ENCODE assay signal across 1 cellular context in the genomic region with DNA sequence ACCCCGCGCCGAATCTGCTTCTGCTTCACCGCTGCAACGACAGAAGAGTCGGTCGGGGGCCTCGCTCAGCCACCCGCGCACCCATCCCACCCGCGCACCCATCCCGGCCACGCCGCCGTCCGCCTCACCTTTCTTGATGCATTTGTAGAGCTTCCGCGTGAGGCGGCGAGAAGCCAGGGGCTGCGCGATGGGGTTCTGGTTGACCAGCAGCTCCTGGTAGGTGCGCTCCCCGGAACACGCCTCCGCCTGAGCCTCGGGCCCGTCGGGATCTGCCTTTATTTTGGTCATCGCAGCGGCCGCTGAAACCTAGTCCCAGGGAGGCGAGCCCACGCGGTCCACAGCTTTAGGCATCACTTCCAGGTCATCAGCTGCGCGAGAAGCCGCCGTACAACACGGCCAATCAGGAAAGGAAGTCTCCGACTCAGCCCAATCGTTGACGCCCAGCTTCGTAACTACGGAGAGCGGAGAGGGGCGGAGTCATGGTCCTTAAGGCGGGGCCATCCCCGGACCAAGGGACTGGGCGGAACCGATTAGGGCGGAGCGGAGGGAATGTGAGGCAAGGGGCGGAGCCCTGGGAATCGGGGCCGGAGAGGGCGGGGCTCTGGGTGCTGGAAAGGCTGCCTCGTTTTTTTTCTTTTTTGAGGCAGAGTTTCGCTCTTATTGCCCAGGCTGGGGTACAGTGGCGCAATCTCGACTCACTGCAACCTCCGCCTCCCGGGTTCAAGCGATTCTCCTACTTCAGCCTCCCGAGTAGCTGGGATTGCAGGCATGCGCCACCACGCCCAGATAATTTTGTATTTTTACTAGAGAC.
TF ChIP-seq lines count a peak whose summit lies in the region.

A gene (minus strand): TSS at position 356 of the 811 bp plus-strand sequence. CDS start 68 bp downstream, at position 288.

TF ChIP-seq in WTC11, 78 proteins besides CTCF, POLR2A, EP300 and RAD21 (continued from another document):
- TF ChIP-seq, protein P1, sequence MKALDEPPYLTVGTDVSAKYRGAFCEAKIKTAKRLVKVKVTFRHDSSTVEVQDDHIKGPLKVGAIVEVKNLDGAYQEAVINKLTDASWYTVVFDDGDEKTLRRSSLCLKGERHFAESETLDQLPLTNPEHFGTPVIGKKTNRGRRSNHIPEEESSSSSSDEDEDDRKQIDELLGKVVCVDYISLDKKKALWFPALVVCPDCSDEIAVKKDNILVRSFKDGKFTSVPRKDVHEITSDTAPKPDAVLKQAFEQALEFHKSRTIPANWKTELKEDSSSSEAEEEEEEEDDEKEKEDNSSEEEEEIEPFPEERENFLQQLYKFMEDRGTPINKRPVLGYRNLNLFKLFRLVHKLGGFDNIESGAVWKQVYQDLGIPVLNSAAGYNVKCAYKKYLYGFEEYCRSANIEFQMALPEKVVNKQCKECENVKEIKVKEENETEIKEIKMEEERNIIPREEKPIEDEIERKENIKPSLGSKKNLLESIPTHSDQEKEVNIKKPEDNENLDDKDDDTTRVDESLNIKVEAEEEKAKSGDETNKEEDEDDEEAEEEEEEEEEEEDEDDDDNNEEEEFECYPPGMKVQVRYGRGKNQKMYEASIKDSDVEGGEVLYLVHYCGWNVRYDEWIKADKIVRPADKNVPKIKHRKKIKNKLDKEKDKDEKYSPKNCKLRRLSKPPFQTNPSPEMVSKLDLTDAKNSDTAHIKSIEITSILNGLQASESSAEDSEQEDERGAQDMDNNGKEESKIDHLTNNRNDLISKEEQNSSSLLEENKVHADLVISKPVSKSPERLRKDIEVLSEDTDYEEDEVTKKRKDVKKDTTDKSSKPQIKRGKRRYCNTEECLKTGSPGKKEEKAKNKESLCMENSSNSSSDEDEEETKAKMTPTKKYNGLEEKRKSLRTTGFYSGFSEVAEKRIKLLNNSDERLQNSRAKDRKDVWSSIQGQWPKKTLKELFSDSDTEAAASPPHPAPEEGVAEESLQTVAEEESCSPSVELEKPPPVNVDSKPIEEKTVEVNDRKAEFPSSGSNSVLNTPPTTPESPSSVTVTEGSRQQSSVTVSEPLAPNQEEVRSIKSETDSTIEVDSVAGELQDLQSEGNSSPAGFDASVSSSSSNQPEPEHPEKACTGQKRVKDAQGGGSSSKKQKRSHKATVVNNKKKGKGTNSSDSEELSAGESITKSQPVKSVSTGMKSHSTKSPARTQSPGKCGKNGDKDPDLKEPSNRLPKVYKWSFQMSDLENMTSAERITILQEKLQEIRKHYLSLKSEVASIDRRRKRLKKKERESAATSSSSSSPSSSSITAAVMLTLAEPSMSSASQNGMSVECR (CRISPR knock-in tag; IDR thresholded peaks at IDR 0.05; ENCODE audit: borderline replicate concordance), result peak; percentile 76; the same call in 1 of the 2 replicates
- TF ChIP-seq, protein P2, sequence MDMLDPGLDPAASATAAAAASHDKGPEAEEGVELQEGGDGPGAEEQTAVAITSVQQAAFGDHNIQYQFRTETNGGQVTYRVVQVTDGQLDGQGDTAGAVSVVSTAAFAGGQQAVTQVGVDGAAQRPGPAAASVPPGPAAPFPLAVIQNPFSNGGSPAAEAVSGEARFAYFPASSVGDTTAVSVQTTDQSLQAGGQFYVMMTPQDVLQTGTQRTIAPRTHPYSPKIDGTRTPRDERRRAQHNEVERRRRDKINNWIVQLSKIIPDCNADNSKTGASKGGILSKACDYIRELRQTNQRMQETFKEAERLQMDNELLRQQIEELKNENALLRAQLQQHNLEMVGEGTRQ (CRISPR knock-in tag; IDR thresholded peaks at IDR 0.05), result peak; percentile 51; the same call in 1 of the 2 replicates
- 0 out of 2 replicates have a peak, but pooled peaks have one; percentile 70 for TF ChIP-seq FOXP1 (CRISPR knock-in tag; IDR thresholded peaks at IDR 0.05; ENCODE audit: borderline replicate concordance)
- TF ChIP-seq KAT7 (CRISPR knock-in tag; IDR thresholded peaks at IDR 0.05; ENCODE audit: borderline replicate concordance), result peak; percentile 44; the same call in 1 of the 2 replicates
- TF ChIP-seq FOXK1 (CRISPR knock-in tag; IDR thresholded peaks at IDR 0.05), result peak; percentile 96
- no peak for TF ChIP-seq ZNF263 (CRISPR knock-in tag; IDR thresholded peaks at IDR 0.05; ENCODE audit: low read depth)
- peak; percentile 27; the same call in 1 of the 2 replicates for TF ChIP-seq SMAD3 (CRISPR knock-in tag; IDR thresholded peaks at IDR 0.05; ENCODE audit: borderline replicate concordance)
- TF ChIP-seq SOX15 (CRISPR knock-in tag; IDR thresholded peaks at IDR 0.05), result no peak
- peak; percentile 80 for TF ChIP-seq NFYB (CRISPR knock-in tag; conservative IDR thresholded peaks at IDR 0.05; ENCODE audit: low read depth)
TF ChIP-seq in WTC11: peak in this region for 16.
